Comparison of ENCODE assay signal across 1 cellular context in genomic region chr22:42611076-42611475, GRCh38.
TF ChIP-seq lines count a peak whose summit lies in the region.

No MANE protein-coding gene starts in this region.

TF ChIP-seq in GM23338, 12 proteins besides CTCF, POLR2A, EP300 and RAD21 (continued from another document):
- TF ChIP-seq REST (IDR thresholded peaks at IDR 0.05; ENCODE audit: unreplicated experiment): no peak
